Comparison of ENCODE assay signal across 8 cellular contexts in the genomic region with DNA sequence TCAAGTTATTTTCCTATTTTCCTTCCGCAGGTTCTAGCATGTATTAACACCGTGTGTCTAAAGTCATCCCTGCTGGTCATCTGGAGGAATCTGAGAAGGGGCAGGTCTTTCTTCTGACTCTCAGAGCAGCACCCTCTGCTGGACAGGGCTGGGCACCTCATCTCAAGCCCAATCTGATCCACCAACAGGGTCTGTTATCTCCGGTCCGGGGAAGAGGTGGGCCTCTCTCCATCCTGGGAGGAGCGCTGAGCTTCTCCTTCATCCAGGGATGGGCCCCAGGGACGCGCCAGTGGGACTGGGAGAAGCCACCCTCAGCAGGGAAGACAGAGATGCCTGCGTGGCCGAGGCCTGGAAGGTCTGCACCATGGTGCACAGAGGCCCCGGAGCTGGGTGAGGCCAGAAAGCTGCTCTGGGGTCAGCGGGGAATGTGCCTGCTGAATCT. TPM values are rescaled to one million over a fixed set of nuclear protein-coding genes. Genes with fewer than 3 reads are reported as not detected.
DNase-seq lines count a peak whose midpoint lies in the region; ATAC-seq and TF ChIP-seq lines count a peak whose summit lies in the region.

No MANE protein-coding gene starts in this region.

- peak; percentile 49 for DNase-seq in A172 (ENCODE audit: low spot score)
- DNase-seq in RWPE1 (ENCODE audit: low spot score), result peak; percentile 13
- peak; percentile 78 for DNase-seq in adipocyte (ENCODE audit: low read depth)
- DNase-seq in left ventricle myocardium inferior, result peak; percentile 40
- peak; percentile 71 for DNase-seq in sciatic nerve (ENCODE audit: low spot score)
- no peak for DNase-seq in NCI-H446 (lab: John Stamatoyannopoulos, UW)

- peaks cover 4% of the 10 kb centered on the region for H3K27me3 ChIP-seq in adipocyte (replicated peaks; ENCODE audit: control insufficient read depth, insufficient read depth, low read length)
- H3K27me3 ChIP-seq in left ventricle myocardium inferior (ENCODE audit: low read depth), result peaks cover 18% of the 10 kb centered on the region

- CTCF ChIA-PET in RWPE1 (lab: Yijun Ruan, JAX), result no interaction called here

- POLR2A ChIA-PET in RWPE1 (lab: Yijun Ruan, JAX; ENCODE audit: low non-redundant PET), result no interaction called here

- no peak overlapping the region for H3K9ac ChIP-seq in adipocyte (ENCODE audit: low read length)

- H3K27ac ChIP-seq in RWPE1 (no peak overlapping the region), left ventricle myocardium inferior (replicated peaks) (no peak overlapping the region)

- ATAC-seq in sciatic nerve (peak; percentile 75), GM21786 (IDR thresholded peaks at IDR 0.05; ENCODE audit: unreplicated experiment) (no peak)

- TF ChIP-seq CTCF in GM12875 (IDR thresholded peaks at IDR 0.05; ENCODE audit: borderline replicate concordance, insufficient read depth, low read depth, low read length) (peak; percentile 25; the same call in 1 of the 2 replicates), RWPE1 (conservative IDR thresholded peaks at IDR 0.05; ENCODE audit: low read depth) (no peak), left ventricle myocardium inferior (IDR thresholded peaks at IDR 0.05; ENCODE audit: borderline replicate concordance) (peak; percentile 82)

- peaks cover 15% of the 10 kb centered on the region for H3K4me1 ChIP-seq in adipocyte (ENCODE audit: control insufficient read depth, insufficient read depth, low read length)
- H3K4me1 ChIP-seq in left ventricle myocardium inferior, result no peaks in the 10 kb centered on the region

- H3K9me3 ChIP-seq in adipocyte (ENCODE audit: control insufficient read depth, low read length) (no peaks in the 10 kb centered on the region), left ventricle myocardium inferior (replicated peaks) (no peaks in the 10 kb centered on the region)

- no peaks in the 10 kb centered on the region for H3K36me3 ChIP-seq in adipocyte (ENCODE audit: control insufficient read depth, insufficient read depth, low read length, severe bottlenecking)
- H3K36me3 ChIP-seq in left ventricle myocardium inferior, result no peaks in the 10 kb centered on the region

- intact Hi-C loops in left ventricle myocardium inferior (cut with micrococcal nuclease), result no loop called here
- intact Hi-C loops in sciatic nerve (cut with DNase I), result no loop called here

- H3K4me3 ChIP-seq in GM12875 (ENCODE audit: low read depth, low read length) (no peak overlapping the region), adipocyte (ENCODE audit: low read length) (no peak overlapping the region), left ventricle myocardium inferior (no peak overlapping the region)

RNA-seq across cellular contexts. Expression of a gene that starts 26.0 kb away (rescaled TPM):
- total RNA-seq in A172 (2014; rRNA removed; shearing (Covaris generic)), result 6.2 and 9.8 TPM in 2 replicates
- total RNA-seq in left ventricle myocardium inferior (10.1 TPM), sciatic nerve (39.8 TPM)

RNA-seq across cellular contexts. Expression of a gene that starts 44.4 kb away (rescaled TPM):
- 2.1 and 2.7 TPM in 2 replicates for total RNA-seq in A172 (2014; rRNA removed; shearing (Covaris generic))
- 1.8 TPM for total RNA-seq in left ventricle myocardium inferior
- 3.3 TPM for total RNA-seq in sciatic nerve

Comparison
In these comparisons a context has a peak if more than half of its experiments do, and no peak if none do; other contexts are left out.
1. DNase-seq: peak in A172 (single experiment), RWPE1 (single experiment), adipocyte (single experiment), left ventricle myocardium inferior (single experiment) and sciatic nerve (single experiment); none in NCI-H446 (0 of 2).